8 cellular contexts compared by ENCODE assay signal in the genomic region with DNA sequence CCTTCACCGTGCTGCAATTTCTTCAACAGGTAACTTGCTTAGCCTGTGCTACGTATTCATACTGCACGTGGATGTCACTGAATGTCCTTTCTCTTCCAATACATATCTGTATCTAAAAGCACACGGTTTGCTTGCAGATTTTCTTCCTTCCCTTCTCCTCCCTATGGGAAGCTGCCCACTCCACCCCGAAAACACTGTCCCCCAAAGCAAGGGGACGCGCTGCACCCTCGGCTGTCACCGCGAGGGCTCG. TPM values are rescaled to one million over a fixed set of nuclear protein-coding genes. Genes with fewer than 3 reads are reported as not detected.
DNase-seq lines count a peak whose midpoint lies in the region; ATAC-seq and TF ChIP-seq lines count a peak whose summit lies in the region.

No MANE protein-coding gene starts in this region.

- H3K27me3 Mint-ChIP-seq in progenitor cell of endocrine pancreas: no peaks in the 10 kb centered on the region

- peak overlapping the region; percentile 98 for H3K4me2 ChIP-seq in IMR-90 (ENCODE audit: low read depth, low read length)

- peak overlapping the region; percentile 33 for H2AK9ac ChIP-seq in IMR-90 (replicated peaks; ENCODE audit: low read depth, low read length, poor library complexity)

- dilution Hi-C loops in IMR-90 (cut with HindIII; ENCODE audit: low sequenced_read_pairs, unreplicated experiment): no loop called here

- no TSS peak for BruUV-seq in IMR-90 (replicated peaks; lab: Mats Ljungman, UMichigan)

- no peak overlapping the region for H2BK120ac ChIP-seq in IMR-90 (ENCODE audit: low read depth, low read length)

- H2AK5ac ChIP-seq in IMR-90 (ENCODE audit: low read depth, low read length): no peak overlapping the region

- H3K56ac ChIP-seq in IMR-90 (ENCODE audit: extremely low read depth, insufficient read depth, low read length): no peak overlapping the region

- POLR2A ChIA-PET in IMR-90 (lab: Charles Lee; ENCODE audit: unreplicated experiment): no interaction called here

- peak overlapping the region; percentile 39; the same call in 1 of the 2 replicates for H2BK20ac ChIP-seq in IMR-90 (ENCODE audit: low read depth, low read length)

- DNase-seq in IMR-90 (peak; percentile 15), SW480 (ENCODE audit: low spot score) (peak; percentile 79), fibroblast of villous mesenchyme (ENCODE audit: low read depth) (peak; percentile 48), progenitor cell of endocrine pancreas (ENCODE audit: low spot score, unreplicated experiment) (no peak), NCI-H1048 (lab: John Stamatoyannopoulos, UW) (no peak), HuH-7.5 (ENCODE audit: low spot score) (no peak)

- in situ Hi-C loops in IMR-90 (cut with MboI; ENCODE audit: low sequenced_read_pairs): no loop called here

- CTCF ChIA-PET in IMR-90 (lab: Yijun Ruan, JAX): no interaction called here

- intact Hi-C loops in IMR-90 (cut with micrococcal nuclease): no loop called here

- no peaks in the 10 kb centered on the region for H4K20me1 ChIP-seq in IMR-90 (ENCODE audit: insufficient read depth, low read length)

- H2BK5ac ChIP-seq in IMR-90 (ENCODE audit: low read depth, low read length, poor library complexity, severe bottlenecking): no peak overlapping the region

- peak overlapping the region; percentile 99 for H2AFZ ChIP-seq in IMR-90 (replicated peaks; ENCODE audit: low read length, poor library complexity)

- no peak overlapping the region for H3K27ac Mint-ChIP-seq in progenitor cell of endocrine pancreas

- H3K4me3 ChIP-seq in IMR-90 (ENCODE audit: insufficient read depth, low read depth, low read length) (peak overlapping the region; percentile 79), fibroblast of villous mesenchyme (ENCODE audit: low read depth, low read length) (peak overlapping the region; percentile 80)

- H4K5ac ChIP-seq in IMR-90 (ENCODE audit: low read depth, low read length): no peak overlapping the region

- no peaks in the 10 kb centered on the region for H3K36me3 ChIP-seq in IMR-90 (ENCODE audit: control insufficient read depth, insufficient read depth, low read length)

- no peak overlapping the region; the same call in 1 of the 2 replicates for H3K27ac ChIP-seq in IMR-90 (ENCODE audit: insufficient read depth, low read length)

- peak overlapping the region; percentile 37; the same call in 1 of the 2 replicates for H3K4ac ChIP-seq in IMR-90 (ENCODE audit: low read depth, low read length)

- no peaks in the 10 kb centered on the region for H3K36me3 Mint-ChIP-seq in progenitor cell of endocrine pancreas (ENCODE audit: insufficient read depth)

- H3K79me1 ChIP-seq in IMR-90 (ENCODE audit: low read depth in 1 of 2, low read length in 2 of 2): peaks cover 3 to 19% of the 10 kb centered on the region in 2 experiments

- peak overlapping the region; percentile 38; the same call in 1 of the 2 replicates for H3K14ac ChIP-seq in IMR-90 (replicated peaks; ENCODE audit: low read depth, low read length)

- ATAC-seq in GM21619 (IDR thresholded peaks at IDR 0.05; ENCODE audit: unreplicated experiment) (peak; percentile 16), IMR-90 (ENCODE audit: low read depth) (no peak; the same call in 1 of the 2 replicates)

- no peaks in the 10 kb centered on the region for H3K4me1 ChIP-seq in IMR-90 (ENCODE audit: control insufficient read depth, insufficient read depth, low read length)

- TF ChIP-seq POLR2A in IMR-90 (IDR thresholded peaks at IDR 0.05; ENCODE audit: low read depth, low read length): no peak

- H3K9me3 Mint-ChIP-seq in progenitor cell of endocrine pancreas (ENCODE audit: low read depth): no peaks in the 10 kb centered on the region

- H3K9ac ChIP-seq in IMR-90 (ENCODE audit: low read depth, low read length): peak overlapping the region; percentile 7; the same call in 1 of the 2 replicates

- WGBS in IMR-90 (ENCODE audit: extremely low coverage in 2 of 2, insufficient read length in 1 of 2), 2 experiments: 0% methylated on average over 5 of the region's 11 CpGs; no CpG with 5 or more reads in 1 of the 2 experiments

- peak overlapping the region; percentile 86 for H3K4me3 Mint-ChIP-seq in progenitor cell of endocrine pancreas (ENCODE audit: low read depth)

- no peak overlapping the region for H4K91ac ChIP-seq in IMR-90 (ENCODE audit: insufficient read depth, low read depth, low read length)

- peak overlapping the region; percentile 90 for H3K23ac ChIP-seq in IMR-90 (ENCODE audit: low read depth, low read length)

- H4K8ac ChIP-seq in IMR-90 (ENCODE audit: low read depth in 2 of 2, low read length in 2 of 2): peak overlapping the region in 1 of 2 experiments; percentile 53; a peak in 1 of 4 replicates

- no peaks in the 10 kb centered on the region for H3K9me3 ChIP-seq in IMR-90 (ENCODE audit: control insufficient read depth, insufficient read depth, low read length)

- H2BK15ac ChIP-seq in IMR-90 (ENCODE audit: low read depth, low read length): no peak overlapping the region

- no peaks in the 10 kb centered on the region for H3K27me3 ChIP-seq in IMR-90 (ENCODE audit: control insufficient read depth, insufficient read depth, low read length)

- no peak overlapping the region for H3K18ac ChIP-seq in IMR-90 (ENCODE audit: low read depth, low read length)

- no peak for TF ChIP-seq RAD21 in IMR-90 (IDR thresholded peaks at IDR 0.05; ENCODE audit: low read length)

- H3K9me1 ChIP-seq in IMR-90 (ENCODE audit: insufficient read depth, low read length): no peaks in the 10 kb centered on the region

- H3K4me1 Mint-ChIP-seq in progenitor cell of endocrine pancreas (ENCODE audit: low read depth): peaks cover 4% of the 10 kb centered on the region

- TF ChIP-seq CTCF in GM12872 (IDR thresholded peaks at IDR 0.05; ENCODE audit: insufficient read depth, low read depth, low read length) (0 out of 3 replicates have a peak, but pooled peaks have one; percentile 6), IMR-90 (conservative IDR thresholded peaks at IDR 0.05; ENCODE audit: low read depth, low read length) (no peak), fibroblast of villous mesenchyme (IDR thresholded peaks at IDR 0.05; ENCODE audit: insufficient read depth, low read depth, low read length) (no peak), progenitor cell of endocrine pancreas (IDR thresholded peaks at IDR 0.05; ENCODE audit: unreplicated experiment) (no peak)

TF ChIP-seq in IMR-90, 13 proteins besides CTCF, POLR2A, EP300 and RAD21:
- no peak for TF ChIP-seq MAFK (IDR thresholded peaks at IDR 0.05; ENCODE audit: low read depth, low read length)
- TF ChIP-seq FOS (IDR thresholded peaks at IDR 0.05; ENCODE audit: low read depth, low read length): no peak
- TF ChIP-seq BHLHE40 (IDR thresholded peaks at IDR 0.05; ENCODE audit: low read depth, low read length): no peak
- TF ChIP-seq SMC3 (IDR thresholded peaks at IDR 0.05; ENCODE audit: low read depth, low read length): no peak
- TF ChIP-seq RFX5 (IDR thresholded peaks at IDR 0.05; ENCODE audit: low read depth, low read length): no peak
- peak; percentile 44; the same call in 1 of the 2 replicates for TF ChIP-seq MXI1 (IDR thresholded peaks at IDR 0.05; ENCODE audit: borderline replicate concordance, low read depth, low read length)
- no peak for TF ChIP-seq CEBPB (IDR thresholded peaks at IDR 0.05; ENCODE audit: low read depth, low read length)
- TF ChIP-seq MAZ (IDR thresholded peaks at IDR 0.05; ENCODE audit: borderline replicate concordance, low read depth, low read length): no peak

RNA-seq across cellular contexts. Expression of gene TMX4, which starts 0.7 kb away (rescaled TPM):
- total RNA-seq in IMR-90 (2012; rRNA removed) (13.6 and 17.8 TPM in 2 replicates), fibroblast of villous mesenchyme (32.8 and 36.1 TPM in 2 replicates), progenitor cell of endocrine pancreas (17.8 and 20.3 TPM in 2 replicates)
- polyA plus RNA-seq in IMR-90 (2012; rRNA removed): 4.7 and 5.4 TPM in 2 replicates
- 2.6 and 3.7 TPM in 2 replicates for polyA plus RNA-seq in IMR-90 (2012; cell fraction: cytosol; rRNA removed)
- polyA plus RNA-seq in IMR-90 (2012; cell fraction: nucleus; rRNA removed; ENCODE audit: low replicate concordance): 1.5 and 2.4 TPM in 2 replicates

Comparison
In these comparisons a context has a peak if more than half of its experiments do, and no peak if none do; other contexts are left out.
1. DNase-seq: peak in IMR-90 (single experiment), SW480 (single experiment) and fibroblast of villous mesenchyme (single experiment); none in progenitor cell of endocrine pancreas (single experiment), NCI-H1048 (single experiment) and HuH-7.5 (single experiment).